ENCODE assay signal across 1 cellular context in the genomic region with DNA sequence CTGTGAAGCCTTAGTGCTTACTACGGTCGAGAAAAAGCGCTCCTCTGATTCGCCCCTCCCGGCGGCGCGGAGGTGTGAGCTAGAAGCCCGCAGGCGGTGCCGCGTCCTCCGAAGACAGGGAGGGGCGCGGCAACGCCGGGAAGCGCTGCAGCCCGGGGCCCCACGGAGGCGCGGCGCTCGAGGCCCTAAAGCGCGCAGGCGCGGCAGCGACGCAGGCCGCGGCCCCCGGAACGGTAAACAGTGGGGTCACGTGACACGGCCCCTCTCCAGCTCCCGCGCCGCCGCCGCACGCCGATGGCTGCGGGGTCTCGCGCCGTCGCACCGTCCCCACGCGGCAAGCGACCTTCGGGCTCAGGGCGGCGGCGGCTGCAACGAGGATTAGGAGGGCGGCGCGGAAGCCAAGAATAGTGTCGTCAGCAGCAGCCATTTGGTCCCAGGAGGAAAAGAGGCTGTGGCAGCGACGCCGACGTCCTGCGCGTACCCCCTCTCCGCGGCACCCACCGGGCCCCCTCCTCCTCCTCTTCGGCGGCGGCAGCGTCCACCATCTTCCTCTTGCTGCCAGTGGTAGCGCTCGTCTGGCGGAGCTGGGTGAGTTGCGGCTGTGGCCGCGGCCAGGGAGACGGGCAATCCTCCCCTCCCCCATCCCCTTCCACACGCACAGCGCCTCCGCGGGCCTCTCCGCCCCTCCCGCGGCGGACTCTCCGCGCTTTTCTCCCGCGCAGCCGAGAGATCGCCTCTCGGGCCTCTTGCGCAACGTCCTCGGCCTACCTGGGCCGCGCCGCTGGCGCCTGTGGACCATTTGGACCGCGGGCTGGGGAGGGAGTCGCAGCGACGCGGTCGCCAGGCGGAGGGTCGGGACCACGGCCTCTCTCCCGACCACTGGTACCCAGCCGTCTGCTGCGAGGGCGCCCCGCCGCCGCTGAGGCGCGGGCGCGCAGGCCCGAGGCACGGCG.
TF ChIP-seq lines count a peak whose summit lies in the region.

A gene with protein sequence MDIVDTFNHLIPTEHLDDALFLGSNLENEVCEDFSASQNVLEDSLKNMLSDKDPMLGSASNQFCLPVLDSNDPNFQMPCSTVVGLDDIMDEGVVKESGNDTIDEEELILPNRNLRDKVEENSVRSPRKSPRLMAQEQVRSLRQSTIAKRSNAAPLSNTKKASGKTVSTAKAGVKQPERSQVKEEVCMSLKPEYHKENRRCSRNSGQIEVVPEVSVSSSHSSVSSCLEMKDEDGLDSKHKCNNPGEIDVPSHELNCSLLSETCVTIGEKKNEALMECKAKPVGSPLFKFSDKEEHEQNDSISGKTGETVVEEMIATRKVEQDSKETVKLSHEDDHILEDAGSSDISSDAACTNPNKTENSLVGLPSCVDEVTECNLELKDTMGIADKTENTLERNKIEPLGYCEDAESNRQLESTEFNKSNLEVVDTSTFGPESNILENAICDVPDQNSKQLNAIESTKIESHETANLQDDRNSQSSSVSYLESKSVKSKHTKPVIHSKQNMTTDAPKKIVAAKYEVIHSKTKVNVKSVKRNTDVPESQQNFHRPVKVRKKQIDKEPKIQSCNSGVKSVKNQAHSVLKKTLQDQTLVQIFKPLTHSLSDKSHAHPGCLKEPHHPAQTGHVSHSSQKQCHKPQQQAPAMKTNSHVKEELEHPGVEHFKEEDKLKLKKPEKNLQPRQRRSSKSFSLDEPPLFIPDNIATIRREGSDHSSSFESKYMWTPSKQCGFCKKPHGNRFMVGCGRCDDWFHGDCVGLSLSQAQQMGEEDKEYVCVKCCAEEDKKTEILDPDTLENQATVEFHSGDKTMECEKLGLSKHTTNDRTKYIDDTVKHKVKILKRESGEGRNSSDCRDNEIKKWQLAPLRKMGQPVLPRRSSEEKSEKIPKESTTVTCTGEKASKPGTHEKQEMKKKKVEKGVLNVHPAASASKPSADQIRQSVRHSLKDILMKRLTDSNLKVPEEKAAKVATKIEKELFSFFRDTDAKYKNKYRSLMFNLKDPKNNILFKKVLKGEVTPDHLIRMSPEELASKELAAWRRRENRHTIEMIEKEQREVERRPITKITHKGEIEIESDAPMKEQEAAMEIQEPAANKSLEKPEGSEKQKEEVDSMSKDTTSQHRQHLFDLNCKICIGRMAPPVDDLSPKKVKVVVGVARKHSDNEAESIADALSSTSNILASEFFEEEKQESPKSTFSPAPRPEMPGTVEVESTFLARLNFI (N-terminal part only) (plus strand): TSS at position 240 of the 953 bp plus-strand sequence. CDS start 10,750 bp downstream, outside the sequence.

TF ChIP-seq in GM12878, 131 proteins besides CTCF, POLR2A, EP300 and RAD21 (continued from another document and continues in another):
- TF ChIP-seq BCL3 (IDR thresholded peaks at IDR 0.05; ENCODE audit: borderline replicate concordance, insufficient read depth, low read depth, low read length, poor library complexity, severe bottlenecking) (no peak), SREBF1 (IDR thresholded peaks at IDR 0.05; ENCODE audit: low read length) (no peak), EGR1 (IDR thresholded peaks at IDR 0.05; ENCODE audit: borderline replicate concordance in 1 of 2, low read depth in 2 of 2, low read length in 2 of 2) (no peak), TCF7 (IDR thresholded peaks at IDR 0.05; ENCODE audit: borderline replicate concordance) (no peak), KDM1A (IDR thresholded peaks at IDR 0.05; ENCODE audit: borderline replicate concordance) (no peak), POLR2AphosphoS5 (IDR thresholded peaks at IDR 0.05; ENCODE audit: low read length) (peak; percentile 52; the same call in 1 of the 2 replicates), ZBTB4 (CRISPR knock-in tag; IDR thresholded peaks at IDR 0.05) (peak; percentile 94), WRNIP1 (IDR thresholded peaks at IDR 0.05; ENCODE audit: borderline replicate concordance, low read depth, low read length) (no peak), SMARCA5 (IDR thresholded peaks at IDR 0.05) (peak; percentile 75), CBX5 (IDR thresholded peaks at IDR 0.05; ENCODE audit: low read depth) (peak; percentile 86), SUZ12 (IDR thresholded peaks at IDR 0.05; ENCODE audit: unreplicated experiment) (no peak), ZNF592 (IDR thresholded peaks at IDR 0.05) (no peak), BHLHE40 (IDR thresholded peaks at IDR 0.05; ENCODE audit: borderline replicate concordance in 1 of 2, low read depth in 2 of 2, low read length in 1 of 2) (peak; percentile 84 to 99; a peak in 3 of 4 replicates), ESRRA (IDR thresholded peaks at IDR 0.05; ENCODE audit: low read length) (no peak), SMAD5 (IDR thresholded peaks at IDR 0.05; ENCODE audit: low read depth) (no peak), NR2C2 (IDR thresholded peaks at IDR 0.05; ENCODE audit: borderline replicate concordance, control insufficient read depth, insufficient read length, low read depth) (no peak), STAT1 (conservative IDR thresholded peaks at IDR 0.05) (peak; percentile 72; the same call in 1 of the 2 replicates), RFX5 (IDR thresholded peaks at IDR 0.05; ENCODE audit: low read depth, low read length) (0 out of 2 replicates have a peak, but pooled peaks have one; percentile 6), ZNF217 (IDR thresholded peaks at IDR 0.05) (peak; percentile 54; the same call in 1 of the 2 replicates), KLF5 (IDR thresholded peaks at IDR 0.05; ENCODE audit: partially characterized antibody) (peak; percentile 89), BCL11A (IDR thresholded peaks at IDR 0.05; ENCODE audit: low read depth, low read length) (no peak), ZNF384 (IDR thresholded peaks at IDR 0.05; ENCODE audit: borderline replicate concordance, low read depth, low read length) (no peak), STAT3 (IDR thresholded peaks at IDR 0.05; ENCODE audit: low read depth, low read length) (no peak), FOS (IDR thresholded peaks at IDR 0.05; ENCODE audit: borderline replicate concordance, extremely low read depth, insufficient read length) (no peak)
- TF ChIP-seq, protein P1, sequence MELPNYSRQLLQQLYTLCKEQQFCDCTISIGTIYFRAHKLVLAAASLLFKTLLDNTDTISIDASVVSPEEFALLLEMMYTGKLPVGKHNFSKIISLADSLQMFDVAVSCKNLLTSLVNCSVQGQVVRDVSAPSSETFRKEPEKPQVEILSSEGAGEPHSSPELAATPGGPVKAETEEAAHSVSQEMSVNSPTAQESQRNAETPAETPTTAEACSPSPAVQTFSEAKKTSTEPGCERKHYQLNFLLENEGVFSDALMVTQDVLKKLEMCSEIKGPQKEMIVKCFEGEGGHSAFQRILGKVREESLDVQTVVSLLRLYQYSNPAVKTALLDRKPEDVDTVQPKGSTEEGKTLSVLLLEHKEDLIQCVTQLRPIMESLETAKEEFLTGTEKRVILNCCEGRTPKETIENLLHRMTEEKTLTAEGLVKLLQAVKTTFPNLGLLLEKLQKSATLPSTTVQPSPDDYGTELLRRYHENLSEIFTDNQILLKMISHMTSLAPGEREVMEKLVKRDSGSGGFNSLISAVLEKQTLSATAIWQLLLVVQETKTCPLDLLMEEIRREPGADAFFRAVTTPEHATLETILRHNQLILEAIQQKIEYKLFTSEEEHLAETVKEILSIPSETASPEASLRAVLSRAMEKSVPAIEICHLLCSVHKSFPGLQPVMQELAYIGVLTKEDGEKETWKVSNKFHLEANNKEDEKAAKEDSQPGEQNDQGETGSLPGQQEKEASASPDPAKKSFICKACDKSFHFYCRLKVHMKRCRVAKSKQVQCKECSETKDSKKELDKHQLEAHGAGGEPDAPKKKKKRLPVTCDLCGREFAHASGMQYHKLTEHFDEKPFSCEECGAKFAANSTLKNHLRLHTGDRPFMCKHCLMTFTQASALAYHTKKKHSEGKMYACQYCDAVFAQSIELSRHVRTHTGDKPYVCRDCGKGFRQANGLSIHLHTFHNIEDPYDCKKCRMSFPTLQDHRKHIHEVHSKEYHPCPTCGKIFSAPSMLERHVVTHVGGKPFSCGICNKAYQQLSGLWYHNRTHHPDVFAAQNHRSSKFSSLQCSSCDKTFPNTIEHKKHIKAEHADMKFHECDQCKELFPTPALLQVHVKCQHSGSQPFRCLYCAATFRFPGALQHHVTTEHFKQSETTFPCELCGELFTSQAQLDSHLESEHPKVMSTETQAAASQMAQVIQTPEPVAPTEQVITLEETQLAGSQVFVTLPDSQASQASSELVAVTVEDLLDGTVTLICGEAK (IDR thresholded peaks at IDR 0.05; ENCODE audit: borderline replicate concordance), result no peak
- TF ChIP-seq, protein P2, sequence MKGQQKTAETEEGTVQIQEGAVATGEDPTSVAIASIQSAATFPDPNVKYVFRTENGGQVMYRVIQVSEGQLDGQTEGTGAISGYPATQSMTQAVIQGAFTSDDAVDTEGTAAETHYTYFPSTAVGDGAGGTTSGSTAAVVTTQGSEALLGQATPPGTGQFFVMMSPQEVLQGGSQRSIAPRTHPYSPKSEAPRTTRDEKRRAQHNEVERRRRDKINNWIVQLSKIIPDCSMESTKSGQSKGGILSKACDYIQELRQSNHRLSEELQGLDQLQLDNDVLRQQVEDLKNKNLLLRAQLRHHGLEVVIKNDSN (IDR thresholded peaks at IDR 0.05; ENCODE audit: borderline replicate concordance, extremely low read length, insufficient read depth, low read depth, low read length), result peak; percentile 96
- TF ChIP-seq, protein P3, sequence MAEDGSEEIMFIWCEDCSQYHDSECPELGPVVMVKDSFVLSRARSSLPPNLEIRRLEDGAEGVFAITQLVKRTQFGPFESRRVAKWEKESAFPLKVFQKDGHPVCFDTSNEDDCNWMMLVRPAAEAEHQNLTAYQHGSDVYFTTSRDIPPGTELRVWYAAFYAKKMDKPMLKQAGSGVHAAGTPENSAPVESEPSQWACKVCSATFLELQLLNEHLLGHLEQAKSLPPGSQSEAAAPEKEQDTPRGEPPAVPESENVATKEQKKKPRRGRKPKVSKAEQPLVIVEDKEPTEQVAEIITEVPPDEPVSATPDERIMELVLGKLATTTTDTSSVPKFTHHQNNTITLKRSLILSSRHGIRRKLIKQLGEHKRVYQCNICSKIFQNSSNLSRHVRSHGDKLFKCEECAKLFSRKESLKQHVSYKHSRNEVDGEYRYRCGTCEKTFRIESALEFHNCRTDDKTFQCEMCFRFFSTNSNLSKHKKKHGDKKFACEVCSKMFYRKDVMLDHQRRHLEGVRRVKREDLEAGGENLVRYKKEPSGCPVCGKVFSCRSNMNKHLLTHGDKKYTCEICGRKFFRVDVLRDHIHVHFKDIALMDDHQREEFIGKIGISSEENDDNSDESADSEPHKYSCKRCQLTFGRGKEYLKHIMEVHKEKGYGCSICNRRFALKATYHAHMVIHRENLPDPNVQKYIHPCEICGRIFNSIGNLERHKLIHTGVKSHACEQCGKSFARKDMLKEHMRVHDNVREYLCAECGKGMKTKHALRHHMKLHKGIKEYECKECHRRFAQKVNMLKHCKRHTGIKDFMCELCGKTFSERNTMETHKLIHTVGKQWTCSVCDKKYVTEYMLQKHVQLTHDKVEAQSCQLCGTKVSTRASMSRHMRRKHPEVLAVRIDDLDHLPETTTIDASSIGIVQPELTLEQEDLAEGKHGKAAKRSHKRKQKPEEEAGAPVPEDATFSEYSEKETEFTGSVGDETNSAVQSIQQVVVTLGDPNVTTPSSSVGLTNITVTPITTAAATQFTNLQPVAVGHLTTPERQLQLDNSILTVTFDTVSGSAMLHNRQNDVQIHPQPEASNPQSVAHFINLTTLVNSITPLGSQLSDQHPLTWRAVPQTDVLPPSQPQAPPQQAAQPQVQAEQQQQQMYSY (CRISPR knock-in tag; IDR thresholded peaks at IDR 0.05), result peak; percentile 82; the same call in 1 of the 2 replicates
